In the genomic region with DNA sequence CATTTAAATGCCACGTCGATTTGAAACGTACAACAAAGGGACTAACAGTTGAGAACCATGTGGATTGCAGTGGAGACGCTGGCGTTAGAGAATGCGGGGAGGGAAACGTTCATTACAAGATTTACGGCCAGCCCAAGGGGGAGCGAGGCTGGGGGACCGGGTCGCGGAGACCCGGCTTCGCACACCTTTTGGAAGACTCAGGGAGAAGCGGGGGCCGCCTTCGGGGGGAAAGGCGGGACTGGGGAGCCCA, we compare ENCODE assay signal across 8 cellular contexts. TPM values are rescaled to one million over a fixed set of nuclear protein-coding genes. Genes with fewer than 3 reads are reported as not detected.
DNase-seq lines count a peak whose midpoint lies in the region; ATAC-seq lines count a peak whose summit lies in the region.

No MANE protein-coding gene starts in this region.

- DNase-seq in H4 (ENCODE audit: low spot score) (peak; percentile 29), right cardiac atrium (no peak), superior temporal gyrus (ENCODE audit: extremely low spot score) (peak; percentile 24), DMS 273 (lab: John Stamatoyannopoulos, UW; ENCODE audit: unreplicated experiment) (no peak), NCI-H1048 (lab: John Stamatoyannopoulos, UW) (no peak)
- no peak for DNase-seq in activated CD4-positive, alpha-beta memory T cell treated with anti-CD3 and anti-CD28 coated beads for 36 hours
- DNase-seq in activated CD8-positive, alpha-beta memory T cell treated with anti-CD3 and anti-CD28 coated beads for 24 hours = no peak

- peak overlapping the region; percentile 67 for H3K27ac ChIP-seq in ACC112 (ENCODE audit: low read depth, low read length)
- H3K27ac ChIP-seq in right cardiac atrium (ENCODE audit: low read length) = peak overlapping the region; percentile 93

- intact Hi-C loops in activated CD4-positive, alpha-beta memory T cell treated with anti-CD3 and anti-CD28 coated beads for 36 hours (cut with micrococcal nuclease) = loop anchor here (2.0 to 10.0 kb wide), 4 partner anchors 241 to 749 kb away; a partner anchor contains a TSS
- intact Hi-C loops in right cardiac atrium (cut with DNase I) = no loop called here

- no peaks in the 10 kb centered on the region for H3K27me3 ChIP-seq in ACC112 (ENCODE audit: insufficient read depth, low read length)
- no peaks in the 10 kb centered on the region for H3K27me3 ChIP-seq in right cardiac atrium (ENCODE audit: control insufficient read depth, insufficient read depth)

- no peaks in the 10 kb centered on the region for H3K9me3 Mint-ChIP-seq in activated CD4-positive, alpha-beta memory T cell treated with anti-CD3 and anti-CD28 coated beads for 36 hours

- no peaks in the 10 kb centered on the region for H3K27me3 Mint-ChIP-seq in activated CD4-positive, alpha-beta memory T cell treated with anti-CD3 and anti-CD28 coated beads for 36 hours

- WGBS in right cardiac atrium = under 1% methylated on average over 18 of the region's 18 CpGs

- H3K4me3 ChIP-seq in ACC112 (ENCODE audit: low read depth, low read length) (peak overlapping the region; percentile 79), right cardiac atrium (ENCODE audit: low read length) (peak overlapping the region; percentile 74)

- H3K4me3 Mint-ChIP-seq in activated CD4-positive, alpha-beta memory T cell treated with anti-CD3 and anti-CD28 coated beads for 36 hours = peak overlapping the region; percentile 83

- CTCF ChIA-PET in activated CD4-positive, alpha-beta memory T cell treated with anti-CD3 and anti-CD28 coated beads for 36 hours (lab: Charles Lee) = interaction anchor here (1.2 kb wide), 1 partner anchor 164 kb away, joined by 3 read pairs; no protein-coding TSS in a partner anchor

- no peaks in the 10 kb centered on the region for H3K9me3 ChIP-seq in right cardiac atrium (ENCODE audit: control insufficient read depth, low read length)

- POLR2A ChIA-PET in activated CD4-positive, alpha-beta memory T cell treated with anti-CD3 and anti-CD28 coated beads for 36 hours (lab: Charles Lee) = interaction anchor here (0.8 to 1.4 kb wide), 3 partner anchors 165 to 752 kb away, joined by 3 to 4 read pairs (median 3); a partner anchor contains a TSS

- H3K27ac Mint-ChIP-seq in activated CD4-positive, alpha-beta memory T cell treated with anti-CD3 and anti-CD28 coated beads for 36 hours = peak overlapping the region; percentile 95

- ATAC-seq in right cardiac atrium = no peak

- peaks cover 21% of the 10 kb centered on the region for H3K4me1 Mint-ChIP-seq in activated CD4-positive, alpha-beta memory T cell treated with anti-CD3 and anti-CD28 coated beads for 36 hours (ENCODE audit: low read depth)

- no peaks in the 10 kb centered on the region for H3K36me3 Mint-ChIP-seq in activated CD4-positive, alpha-beta memory T cell treated with anti-CD3 and anti-CD28 coated beads for 36 hours

- H3K79me2 ChIP-seq in ACC112 (ENCODE audit: control insufficient read depth, insufficient read depth, low read length, unreplicated experiment) = no peaks in the 10 kb centered on the region

- no peaks in the 10 kb centered on the region for H3K36me3 ChIP-seq in ACC112 (ENCODE audit: insufficient read depth, low read length)

- peak overlapping the region; percentile 68 for H2AFZ ChIP-seq in ACC112 (ENCODE audit: low read length, unreplicated experiment)

- H3K4me1 ChIP-seq in ACC112 (ENCODE audit: control insufficient read depth, insufficient read depth, low read length, unreplicated experiment) = no peaks in the 10 kb centered on the region
- H3K4me1 ChIP-seq in right cardiac atrium (ENCODE audit: control insufficient read depth, insufficient read depth, low read length) = peaks cover 3% of the 10 kb centered on the region

RNA-seq across cellular contexts. Expression of a gene that starts 20.8 kb away (rescaled TPM):
- not detected in 2 replicates for total RNA-seq in H4 (2014; rRNA removed; shearing (Covaris generic))
- total RNA-seq in activated CD4-positive, alpha-beta memory T cell treated with anti-CD3 and anti-CD28 coated beads for 36 hours = not detected
- not detected for total RNA-seq in right cardiac atrium
- polyA plus RNA-seq in right cardiac atrium = not detected

RNA-seq across cellular contexts. Expression of a gene that starts 48.8 kb away (rescaled TPM):
- not detected in 2 replicates for total RNA-seq in H4 (2014; rRNA removed; shearing (Covaris generic))
- not detected for total RNA-seq in activated CD4-positive, alpha-beta memory T cell treated with anti-CD3 and anti-CD28 coated beads for 36 hours
- not detected for total RNA-seq in right cardiac atrium
- not detected for polyA plus RNA-seq in right cardiac atrium

Comparison
In these comparisons a context has a peak if more than half of its experiments do, and no peak if none do; other contexts are left out.
1. DNase-seq: peak in H4 (single experiment) and superior temporal gyrus (single experiment); none in activated CD4-positive, alpha-beta memory T cell treated with anti-CD3 and anti-CD28 coated beads for 36 hours (single experiment), right cardiac atrium (0 of 3), DMS 273 (single experiment), activated CD8-positive, alpha-beta memory T cell treated with anti-CD3 and anti-CD28 coated beads for 24 hours (single experiment) and NCI-H1048 (single experiment).